18 cellular contexts compared by ENCODE assay signal in the genomic region with DNA sequence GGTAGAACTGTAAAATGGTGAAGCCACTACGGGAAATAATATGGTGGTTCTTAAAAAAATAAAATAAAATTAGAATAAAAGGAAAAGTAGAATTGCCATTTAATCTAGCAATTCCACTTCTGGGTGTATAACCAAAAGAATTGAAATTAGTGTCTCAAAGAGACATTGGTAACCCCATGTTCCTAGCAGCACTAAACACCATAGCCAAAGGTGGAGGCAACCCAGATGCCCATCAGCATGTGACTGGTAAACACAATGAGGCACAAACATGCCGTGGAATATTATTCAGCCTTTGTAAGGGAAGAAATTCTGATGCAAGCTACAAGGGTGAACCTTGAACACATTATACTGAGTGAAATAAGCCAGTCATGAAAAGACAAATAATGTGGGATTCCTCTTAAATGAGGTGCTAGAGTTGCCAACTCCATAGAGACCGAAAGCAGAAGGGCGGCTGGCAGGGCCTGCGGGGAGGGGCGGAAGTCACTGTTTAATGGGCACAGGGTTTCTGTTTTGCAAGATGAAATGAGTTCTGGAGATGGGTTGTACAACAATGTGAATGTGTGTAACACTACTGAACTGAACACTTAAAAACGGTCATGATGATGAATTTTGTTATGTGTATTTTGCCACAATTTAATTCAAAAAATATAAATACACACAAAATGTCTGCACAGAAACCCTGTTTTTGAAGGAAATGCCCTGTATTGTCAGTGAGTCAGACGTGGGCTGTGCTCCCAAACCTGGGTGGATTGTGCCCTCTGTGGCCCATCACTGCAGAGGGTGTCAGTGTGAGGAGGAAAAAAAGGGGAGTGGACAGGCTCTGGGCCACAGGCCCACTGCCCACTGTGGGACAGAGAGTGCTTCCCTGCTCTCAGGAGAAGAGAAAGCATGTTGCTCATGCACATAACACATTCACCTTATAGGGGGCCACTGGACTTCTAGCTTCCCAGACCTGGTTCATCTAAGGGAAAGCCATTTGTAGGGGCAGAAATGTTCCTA. TPM values are rescaled to one million over a fixed set of nuclear protein-coding genes. Genes with fewer than 3 reads are reported as not detected.
DNase-seq lines count a peak whose midpoint lies in the region; ATAC-seq, FAIRE-seq and TF ChIP-seq lines count a peak whose summit lies in the region.
"Had no signal": no experiment of that assay in that cellular context is flagged by ENCODE, and none has a peak within 500 bp of the region (broad histone marks: within the 10 kb centered on the region; RNA-seq: fewer than 3 reads in every experiment).

No MANE protein-coding gene starts in this region.

- POLR2A ChIA-PET in SK-N-SH (lab: Yijun Ruan, JAX), result no interaction called here
- POLR2A ChIA-PET in CD4-positive, alpha-beta memory T cell (lab: Charles Lee; ENCODE audit: partially characterized antibody), result interaction anchor here (1.4 kb wide), 1 partner anchor 7 kb away, joined by 3 read pairs; no protein-coding TSS in a partner anchor

- H3K9me3 ChIP-seq in SK-N-SH (no peaks in the 10 kb centered on the region), Peyer's patch (no peaks in the 10 kb centered on the region), keratinocyte (ENCODE audit: control insufficient read depth, low read depth, low read length) (no peaks in the 10 kb centered on the region), skeletal muscle tissue (ENCODE audit: control insufficient read depth in 3 of 3, low read length in 3 of 3) (no peaks in the 10 kb centered on the region)
- no peaks in the 10 kb centered on the region for H3K9me3 ChIP-seq in CD4-positive, alpha-beta memory T cell (ENCODE audit: control insufficient read depth in 1 of 2, low read length in 2 of 2)

- H3K27ac ChIP-seq in SK-N-SH (ENCODE audit: low read depth in 2 of 2, low read length in 1 of 2) (no peak overlapping the region), Peyer's patch (no peak overlapping the region), keratinocyte (ENCODE audit: control insufficient read depth, insufficient read depth, low read length) (peak overlapping the region; percentile 32), skeletal muscle tissue (ENCODE audit: low read depth, low read length) (peak overlapping the region; percentile 84)
- H3K27ac ChIP-seq in CD4-positive, alpha-beta memory T cell (ENCODE audit: low read depth, low read length), result no peak overlapping the region
- H3K27ac ChIP-seq: 22Rv1, BLaER1 had no signal

- H3K79me2 ChIP-seq in SK-N-SH (ENCODE audit: insufficient read depth), result no peaks in the 10 kb centered on the region
- no peaks in the 10 kb centered on the region for H3K79me2 ChIP-seq in keratinocyte (ENCODE audit: control insufficient read depth, insufficient read depth, low read length)

- H3K9me1 ChIP-seq in keratinocyte (ENCODE audit: control insufficient read depth, extremely low read depth, insufficient read depth, low read length), result no peaks in the 10 kb centered on the region

- no peak for TF ChIP-seq EP300 in SK-N-SH (IDR thresholded peaks at IDR 0.05; ENCODE audit: borderline replicate concordance in 1 of 2, low read depth in 1 of 2, low read length in 1 of 2)

- H4K20me1 ChIP-seq in SK-N-SH (ENCODE audit: insufficient read depth) (no peaks in the 10 kb centered on the region), keratinocyte (ENCODE audit: control insufficient read depth, extremely low read depth, insufficient read depth, low read length) (no peaks in the 10 kb centered on the region)
- H4K20me1 ChIP-seq: BLaER1 had no signal

- TF ChIP-seq CTCF in SK-N-SH (IDR thresholded peaks at IDR 0.05) (no peak), Peyer's patch (IDR thresholded peaks at IDR 0.05) (no peak), keratinocyte (optimal IDR thresholded peaks at IDR 0.05 in 1 of 3, IDR thresholded peaks at IDR 0.05 in 1 of 3, conservative IDR thresholded peaks at IDR 0.05 in 1 of 3; ENCODE audit: extremely low read depth in 1 of 3, insufficient read depth in 2 of 3, low read length in 3 of 3) (no peak)

- no peaks in the 10 kb centered on the region for H3K4me1 Mint-ChIP-seq in CD4-positive, alpha-beta memory T cell
- H3K4me1 Mint-ChIP-seq: immature natural killer cell had no signal

- WGBS in SK-N-SH (ENCODE audit: low lambda C conversion rate), result 60% methylated on average over 8 of the region's 8 CpGs

- H3K4me2 ChIP-seq in SK-N-SH, result no peak overlapping the region
- no peak overlapping the region for H3K4me2 ChIP-seq in keratinocyte (ENCODE audit: control insufficient read depth, extremely low read depth, insufficient read depth, low read depth, low read length)
- H3K4me2 ChIP-seq: BLaER1 had no signal

- H3K27ac Mint-ChIP-seq in CD4-positive, alpha-beta memory T cell, result peak overlapping the region in 1 of 7 donors; percentile 19
- H3K27ac Mint-ChIP-seq: immature natural killer cell had no signal

- no peaks in the 10 kb centered on the region for H3K27me3 ChIP-seq in SK-N-SH (ENCODE audit: insufficient read depth)
- H3K27me3 ChIP-seq in Peyer's patch, result no peaks in the 10 kb centered on the region
- H3K27me3 ChIP-seq in keratinocyte (ENCODE audit: control insufficient read depth, extremely low read depth, insufficient read depth, low read length), result no peaks in the 10 kb centered on the region
- H3K27me3 ChIP-seq in skeletal muscle tissue (ENCODE audit: control insufficient read depth in 3 of 3, insufficient read depth in 3 of 3, low read length in 3 of 3), result no peaks in the 10 kb centered on the region
- no peaks in the 10 kb centered on the region for H3K27me3 ChIP-seq in CD4-positive, alpha-beta memory T cell (ENCODE audit: insufficient read depth, low read length)
- H3K27me3 ChIP-seq: BLaER1 had no signal

- H2AFZ ChIP-seq in SK-N-SH (ENCODE audit: low read depth), result 0 out of 2 replicates have a peak overlapping the region, but pooled peaks have one; percentile 11
- no peak overlapping the region for H2AFZ ChIP-seq in keratinocyte (ENCODE audit: control insufficient read depth, low read length)

- H3F3A ChIP-seq in SK-N-SH (replicated peaks; ENCODE audit: insufficient read depth), result no peaks in the 10 kb centered on the region

- H3K27me3 Mint-ChIP-seq in CD4-positive, alpha-beta memory T cell, result no peaks in the 10 kb centered on the region

- no peaks in the 10 kb centered on the region for H3K36me3 Mint-ChIP-seq in CD4-positive, alpha-beta memory T cell
- H3K36me3 Mint-ChIP-seq: immature natural killer cell had no signal

- no peaks in the 10 kb centered on the region for H3K9me2 ChIP-seq in SK-N-SH

- H3K36me3 ChIP-seq in SK-N-SH (replicated peaks in 1 of 2; ENCODE audit: control insufficient read depth in 1 of 2, insufficient read depth in 2 of 2, low read length in 1 of 2) (no peaks in the 10 kb centered on the region), Peyer's patch (no peaks in the 10 kb centered on the region), keratinocyte (ENCODE audit: control insufficient read depth in 2 of 2, extremely low read depth in 1 of 2, insufficient read depth in 2 of 2, low read length in 2 of 2) (no peaks in the 10 kb centered on the region), skeletal muscle tissue (ENCODE audit: control insufficient read depth in 3 of 3, insufficient read depth in 3 of 3, low read length in 3 of 3) (no peaks in the 10 kb centered on the region)
- H3K36me3 ChIP-seq in CD4-positive, alpha-beta memory T cell (ENCODE audit: insufficient read depth, low read length), result no peaks in the 10 kb centered on the region
- H3K36me3 ChIP-seq: BLaER1 had no signal

- no peak for FAIRE-seq in keratinocyte (lab: Jason Lieb, UNC)
- FAIRE-seq: colon, small intestine had no signal

- intact Hi-C loops in CD4-positive, alpha-beta memory T cell (cut with micrococcal nuclease), result no loop called here

- H3K4me3 ChIP-seq in SK-N-SH (ENCODE audit: low read depth in 2 of 2, low read length in 1 of 2) (no peak overlapping the region), Peyer's patch (no peak overlapping the region), keratinocyte (ENCODE audit: control insufficient read depth in 2 of 3, extremely low read depth in 1 of 3, insufficient read depth in 2 of 3, low read depth in 1 of 3, low read length in 3 of 3) (no peak overlapping the region), skeletal muscle tissue (ENCODE audit: low read length in 3 of 3) (no peak overlapping the region)
- no peak overlapping the region for H3K4me3 ChIP-seq in CD4-positive, alpha-beta memory T cell (ENCODE audit: low read length in 2 of 2)
- H3K4me3 ChIP-seq: BLaER1 had no signal

- dilution Hi-C loops in keratinocyte (cut with MboI; ENCODE audit: extremely low pct_ligation_motif_present, low sequenced_read_pairs), result no loop called here

- no peak overlapping the region for H3K4me3 Mint-ChIP-seq in CD4-positive, alpha-beta memory T cell
- H3K4me3 Mint-ChIP-seq: immature natural killer cell had no signal

- H3K9ac ChIP-seq in SK-N-SH (no peak overlapping the region), keratinocyte (ENCODE audit: control insufficient read depth, extremely low read depth, insufficient read depth, low read length) (no peak overlapping the region), skeletal muscle tissue (ENCODE audit: low read depth in 1 of 3, low read length in 3 of 3) (peak overlapping the region; percentile 7 to 68 (median 64))
- H3K9ac ChIP-seq: BLaER1 had no signal

- H3K4me1 ChIP-seq in SK-N-SH (ENCODE audit: control insufficient read depth in 1 of 2, insufficient read depth in 2 of 2, low read depth in 1 of 2, low read length in 1 of 2) (no peaks in the 10 kb centered on the region), Peyer's patch (no peaks in the 10 kb centered on the region), keratinocyte (ENCODE audit: control insufficient read depth, extremely low read depth, insufficient read depth, low read length) (peaks cover 30% of the 10 kb centered on the region), skeletal muscle tissue (ENCODE audit: control insufficient read depth in 3 of 3, insufficient read depth in 3 of 3, low read length in 3 of 3) (peaks cover 37 to 56% (median 49%) of the 10 kb centered on the region in 3 donors)
- H3K4me1 ChIP-seq in CD4-positive, alpha-beta memory T cell (ENCODE audit: insufficient read depth, low read length), result no peaks in the 10 kb centered on the region

- DNase-seq in SK-N-SH, result no peak
- DNase-seq in Peyer's patch, result peak in 2 of 3 donors; percentile 19 to 45
- no peak for DNase-seq in keratinocyte (ENCODE audit: low read depth, low spot score)
- no peak for DNase-seq in CD4-positive, alpha-beta memory T cell
- DNase-seq in HuH-7.5 (ENCODE audit: low spot score), result no peak
- DNase-seq: activated CD4-positive, CD25-positive, alpha-beta regulatory T cell treated with anti-CD3 and anti-CD28 coated beads, Interleukin-2, amount 50 U/mL, for 72 hours; DMS53; glutamatergic neuron; immature natural killer cell; NCI-H1092 treated with DMSO at 0.1 percent for 48 hours; NCI-H82; small intestine had no signal

- no peak for TF ChIP-seq RAD21 in SK-N-SH (IDR thresholded peaks at IDR 0.05; ENCODE audit: low read length)

- TF ChIP-seq POLR2A in Peyer's patch (IDR thresholded peaks at IDR 0.05), result no peak

- CTCF ChIA-PET in SK-N-SH (lab: Yijun Ruan, JAX), result no interaction called here
- CTCF ChIA-PET in CD4-positive, alpha-beta memory T cell (lab: Charles Lee; ENCODE audit: partially characterized antibody), result no interaction called here

- H3K9me3 Mint-ChIP-seq in CD4-positive, alpha-beta memory T cell, result no peaks in the 10 kb centered on the region
- H3K9me3 Mint-ChIP-seq: immature natural killer cell had no signal

- ATAC-seq in SK-N-SH treated with all-trans-retinoic acid at 6 μM for 48 hours (no peak), HG03139 (IDR thresholded peaks at IDR 0.05; ENCODE audit: unreplicated experiment) (no peak)

RNA-seq across cellular contexts. Expression of a gene that starts 49.6 kb away (rescaled TPM):
- polyA plus RNA-seq in SK-N-SH (2012; rRNA removed) (0.02 and 0.03 TPM in 2 replicates), keratinocyte (0.01 TPM in 1 of 3 replicates, not detected in the others)
- 0.01 TPM in 2 replicates for polyA plus RNA-seq in SK-N-SH (2012; cell fraction: cytosol; rRNA removed)
- 0.01 TPM in 2 replicates for polyA plus RNA-seq in SK-N-SH (2012; cell fraction: nucleus; rRNA removed)
- total RNA-seq in Peyer's patch (10 to 100 TPM in 2 of 4 donors, 1 to 10 TPM in 2; 3.7 to 16.5 (median 9.7) TPM), skeletal muscle tissue (76.7 TPM)
- polyA plus RNA-seq in keratinocyte (2011; ENCODE audit: low read depth), result 0.06 TPM
- not detected in 2 replicates for polyA plus RNA-seq in keratinocyte (2011; cell fraction: cytosol; rRNA removed)
- 0.01 and 0.05 TPM in 2 replicates for polyA plus RNA-seq in keratinocyte (2011; cell fraction: nucleus; rRNA removed)
- polyA plus RNA-seq in keratinocyte (2012; ENCODE audit: low replicate concordance), result 0.04 TPM in 1 of 2 replicates, not detected in the other
- polyA minus RNA-seq in keratinocyte, result 0.03 to 0.16 TPM (median 0.13 TPM) in 3 replicates
- polyA minus RNA-seq in keratinocyte (2011; cell fraction: cytosol; rRNA and poly(A)+ RNA removed), result not detected
- polyA minus RNA-seq in keratinocyte (2011; cell fraction: nucleus; rRNA and poly(A)+ RNA removed), result not detected in 2 replicates
- total RNA-seq in CD4-positive, alpha-beta memory T cell, result 1 to 10 TPM; 1.2 to 1.3 TPM
- polyA plus RNA-seq in CD4-positive, alpha-beta memory T cell, result under 1 TPM in 1 of 2 donors, not detected in 1; 0.55 TPM

Comparison
In these comparisons a context has a peak if more than half of its experiments do, and no peak if none do; other contexts are left out.
1. DNase-seq: peak in Peyer's patch (2 of 3); none in SK-N-SH (single experiment), keratinocyte (single experiment), CD4-positive, alpha-beta memory T cell (0 of 5) and HuH-7.5 (single experiment).
2. H3K27ac ChIP-seq: peak in keratinocyte (single experiment) and skeletal muscle tissue (single experiment); none in SK-N-SH (0 of 2), Peyer's patch (0 of 4) and CD4-positive, alpha-beta memory T cell (single experiment).
3. H3K9ac ChIP-seq: peak in skeletal muscle tissue (3 of 3); none in SK-N-SH (single experiment) and keratinocyte (single experiment).